ENCODE assay signal across 13 cellular contexts in genomic region chr10:74079914-74080590, GRCh38.
DNase-seq lines count a peak whose midpoint lies in the region; ATAC-seq and TF ChIP-seq lines count a peak whose summit lies in the region.
"Had no signal": no experiment of that assay in that cellular context is flagged by ENCODE, and none has a peak within 500 bp of the region (broad histone marks: within the 10 kb centered on the region; RNA-seq: fewer than 3 reads in every experiment).

No MANE protein-coding gene starts in this region.

- POLR2A ChIA-PET in activated CD4-positive, alpha-beta T cell treated with anti-CD3 and anti-CD28 coated beads for 36 hours (lab: Charles Lee): no interaction called here
- POLR2A ChIA-PET in OCI-LY7 (lab: Charles Lee): interaction anchor here (0.5 to 1.6 kb wide), 4 partner anchors 13 to 71 kb away, joined by 4 to 6 read pairs (median 5); no protein-coding TSS in a partner anchor

- no peaks in the 10 kb centered on the region for H3K9me2 ChIP-seq in OCI-LY7 (ENCODE audit: insufficient read depth, low read length)

- no peak overlapping the region for H3K27ac ChIP-seq in OCI-LY7 (ENCODE audit: low read depth, low read length, poor library complexity, severe bottlenecking)
- H3K27ac ChIP-seq in endodermal cell (ENCODE audit: low read depth, low read length): no peak overlapping the region
- peak overlapping the region in 3 of 4 donors; percentile 33 to 58 (median 58) for H3K27ac ChIP-seq in sigmoid colon

- TF ChIP-seq POLR2A in sigmoid colon (IDR thresholded peaks at IDR 0.05): no peak

- no peaks in the 10 kb centered on the region for H3K27me3 ChIP-seq in endodermal cell (ENCODE audit: control insufficient read depth, insufficient read depth, low read length, poor library complexity, severe bottlenecking)
- H3K27me3 ChIP-seq in sigmoid colon: no peaks in the 10 kb centered on the region
- no peaks in the 10 kb centered on the region for H3K27me3 ChIP-seq in MG63

- H3K27me3 Mint-ChIP-seq in activated CD4-positive, alpha-beta T cell treated with anti-CD3 and anti-CD28 coated beads for 36 hours: no peaks in the 10 kb centered on the region
- H3K27me3 Mint-ChIP-seq in endodermal cell (ENCODE audit: insufficient read depth): no peaks in the 10 kb centered on the region

- no peak overlapping the region for H3K4me3 Mint-ChIP-seq in activated CD4-positive, alpha-beta T cell treated with anti-CD3 and anti-CD28 coated beads for 36 hours
- H3K4me3 Mint-ChIP-seq in endodermal cell: peak overlapping the region; percentile 20

- H3K36me3 ChIP-seq in OCI-LY7 (ENCODE audit: insufficient read depth, low read length): peaks cover 21% of the 10 kb centered on the region
- peaks cover 72% of the 10 kb centered on the region for H3K36me3 ChIP-seq in endodermal cell (ENCODE audit: control insufficient read depth, insufficient read depth, low read length)
- H3K36me3 ChIP-seq in sigmoid colon: peaks cover 0 to 50% (median 13%) of the 10 kb centered on the region in 4 donors
- H3K36me3 ChIP-seq in MG63: peaks cover 71% of the 10 kb centered on the region

- H3K4me1 ChIP-seq in OCI-LY7 (ENCODE audit: insufficient read depth, low read length, poor library complexity, severe bottlenecking) (peaks cover 54% of the 10 kb centered on the region), endodermal cell (ENCODE audit: control insufficient read depth, insufficient read depth, low read length) (peaks cover 3% of the 10 kb centered on the region), sigmoid colon (peaks cover 0 to 72% (median 54%) of the 10 kb centered on the region in 4 donors)

- CTCF ChIA-PET in activated CD4-positive, alpha-beta T cell treated with anti-CD3 and anti-CD28 coated beads for 36 hours (lab: Charles Lee): interaction anchor here (0.6 to 4.2 kb wide), 20 partner anchors 8 to 228 kb away, joined by 3 to 58 read pairs (median 4); partner anchors contain the start of gene PLAU
- CTCF ChIA-PET in OCI-LY7 (lab: Charles Lee; ENCODE audit: unreplicated experiment): interaction anchor here (1.4 kb wide), 1 partner anchor 194 kb away, joined by 5 read pairs; no protein-coding TSS in a partner anchor

- H4K20me1 ChIP-seq in OCI-LY7 (ENCODE audit: insufficient read depth, low read length): no peaks in the 10 kb centered on the region

- H3K36me3 Mint-ChIP-seq in activated CD4-positive, alpha-beta T cell treated with anti-CD3 and anti-CD28 coated beads for 36 hours (ENCODE audit: low read depth): peaks cover 19% of the 10 kb centered on the region
- peaks cover 33% of the 10 kb centered on the region for H3K36me3 Mint-ChIP-seq in endodermal cell (ENCODE audit: low read depth)

- H3K9ac ChIP-seq in endodermal cell (ENCODE audit: extremely low read depth, low read length, poor library complexity, severe bottlenecking): no peak overlapping the region

- H3K79me2 ChIP-seq in OCI-LY7 (ENCODE audit: insufficient read depth, low read depth, low read length): no peaks in the 10 kb centered on the region

- intact Hi-C loops in activated CD4-positive, alpha-beta T cell treated with anti-CD3 and anti-CD28 coated beads for 36 hours (cut with DNase I, micrococcal nuclease): loop anchor here (2.0 kb wide), 2 partner anchors 23 to 123 kb away; no protein-coding TSS in a partner anchor
- intact Hi-C loops in OCI-LY7 (cut with micrococcal nuclease; ENCODE audit: unreplicated experiment): loop anchor here (2.0 to 5.0 kb wide), 2 partner anchors 43 to 123 kb away; no protein-coding TSS in a partner anchor
- intact Hi-C loops in sigmoid colon (cut with DNase I): loop anchor here (2.0 to 5.0 kb wide), 4 partner anchors 43 to 138 kb away; partner anchors contain the start of gene VCL

- DNase-seq in activated CD4-positive, alpha-beta T cell treated with anti-CD3 and anti-CD28 coated beads for 36 hours: no peak
- DNase-seq in activated CD4-positive, alpha-beta T cell treated with anti-CD3 and anti-CD28 coated beads for 4 hours: no peak
- DNase-seq in OCI-LY7 (ENCODE audit: low spot score) (no peak), endodermal cell (no peak), sigmoid colon (no peak), MG63 (no peak)
- DNase-seq: activated T-cell treated with anti-CD3 and anti-CD28 coated beads, Interleukin-2, amount 50 U/mL, for 48 hours; hippocampal formation; NCI-H2227 treated with DMSO at 0.1 percent for 48 hours; occipital lobe; T1000 had no signal

- no peak for TF ChIP-seq EP300 in sigmoid colon (IDR thresholded peaks at IDR 0.05)

- WGBS in endodermal cell (ENCODE audit: insufficient coverage in 1 of 2, insufficient read length in 1 of 2), 2 experiments: 25% methylated on average over 2 of the region's 2 CpGs; no CpG with 5 or more reads in 1 of the 2 experiments
- 59 to 66% methylated on average over 2 of the region's 2 CpGs for WGBS in sigmoid colon, 2 donors

- H3K9me3 Mint-ChIP-seq in activated CD4-positive, alpha-beta T cell treated with anti-CD3 and anti-CD28 coated beads for 36 hours (ENCODE audit: low read depth): no peaks in the 10 kb centered on the region
- no peaks in the 10 kb centered on the region for H3K9me3 Mint-ChIP-seq in endodermal cell

- H3K9me3 ChIP-seq in OCI-LY7 (ENCODE audit: low read length): no peaks in the 10 kb centered on the region
- no peaks in the 10 kb centered on the region for H3K9me3 ChIP-seq in endodermal cell (ENCODE audit: control insufficient read depth, low read length)
- H3K9me3 ChIP-seq in sigmoid colon: no peaks in the 10 kb centered on the region
- no peaks in the 10 kb centered on the region for H3K9me3 ChIP-seq in MG63

- ATAC-seq in activated CD4-positive, alpha-beta T cell treated with anti-CD3 and anti-CD28 coated beads for 36 hours: peak; percentile 40
- ATAC-seq in HG03439 (IDR thresholded peaks at IDR 0.05; ENCODE audit: unreplicated experiment) (no peak), GM19351 (IDR thresholded peaks at IDR 0.05; ENCODE audit: unreplicated experiment) (no peak)

- H3K4me3 ChIP-seq in OCI-LY7 (ENCODE audit: low read depth, low read length, poor library complexity, severe bottlenecking) (no peak overlapping the region), endodermal cell (ENCODE audit: low read length) (no peak overlapping the region), sigmoid colon (no peak overlapping the region), MG63 (no peak overlapping the region)

- H2AFZ ChIP-seq in OCI-LY7 (ENCODE audit: low read length): no peak overlapping the region

- no TSS peak for BruUV-seq in OCI-LY7 (replicated peaks; lab: Mats Ljungman, UMichigan)

- 0 out of 2 replicates have a peak, but pooled peaks have one; percentile 10 for TF ChIP-seq CTCF in OCI-LY7 (conservative IDR thresholded peaks at IDR 0.05; ENCODE audit: low read length)
- TF ChIP-seq CTCF in endodermal cell (conservative IDR thresholded peaks at IDR 0.05): no peak
- no peak for TF ChIP-seq CTCF in sigmoid colon (IDR thresholded peaks at IDR 0.05)

- H3K27ac Mint-ChIP-seq in activated CD4-positive, alpha-beta T cell treated with anti-CD3 and anti-CD28 coated beads for 36 hours: peak overlapping the region; percentile 8
- peak overlapping the region; percentile 78 for H3K27ac Mint-ChIP-seq in endodermal cell

- H3K4me2 ChIP-seq in OCI-LY7 (ENCODE audit: low read length): peak overlapping the region; percentile 45

- H3K4me1 Mint-ChIP-seq in activated CD4-positive, alpha-beta T cell treated with anti-CD3 and anti-CD28 coated beads for 36 hours: peaks cover 39% of the 10 kb centered on the region
- peaks cover 43% of the 10 kb centered on the region for H3K4me1 Mint-ChIP-seq in endodermal cell

Comparison
In these comparisons a context has a peak if more than half of its experiments do, and no peak if none do; other contexts are left out.
1. H3K27ac ChIP-seq: peak in sigmoid colon (3 of 4); none in OCI-LY7 (single experiment) and endodermal cell (single experiment).